In the genomic region with DNA sequence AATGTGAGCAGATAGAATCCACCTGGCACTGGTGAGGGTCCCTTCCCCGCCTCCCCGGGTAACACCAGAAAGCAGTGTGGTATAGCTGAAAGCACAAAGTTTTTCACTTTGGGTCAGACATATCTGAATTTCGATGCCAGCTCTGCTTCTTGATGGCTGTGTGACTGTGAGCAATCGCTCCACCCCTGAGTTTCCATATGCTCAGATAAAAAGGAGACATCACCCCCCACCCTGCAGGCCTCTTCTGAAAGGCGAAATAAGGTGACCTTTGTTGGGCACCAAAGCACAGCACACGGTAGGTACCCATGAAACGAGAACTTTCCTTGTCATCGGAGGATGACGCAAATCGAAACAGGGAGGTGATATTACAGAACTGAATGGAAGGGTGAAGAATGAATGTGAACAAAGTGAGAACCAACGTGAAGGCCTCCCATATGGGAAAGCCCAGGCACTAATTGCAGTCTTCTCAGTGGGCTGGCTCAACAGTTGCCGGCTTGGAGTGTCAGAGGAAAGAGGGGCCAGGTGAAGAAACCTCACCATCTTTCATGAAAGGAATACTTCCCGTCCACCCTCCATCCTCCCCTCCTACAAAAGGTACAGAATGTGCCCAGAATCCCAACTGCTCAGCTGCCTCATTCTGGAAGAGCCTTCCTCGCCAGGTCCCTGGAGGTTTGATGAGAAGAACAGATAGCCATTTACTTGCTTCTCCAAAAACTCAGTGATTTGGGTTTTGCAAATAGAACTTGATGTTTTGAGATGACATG, we compare ENCODE assay signal across 9 cellular contexts.
DNase-seq lines count a peak whose midpoint lies in the region; ATAC-seq, FAIRE-seq and TF ChIP-seq lines count a peak whose summit lies in the region.
"Had no signal": no experiment of that assay in that cellular context is flagged by ENCODE, and none has a peak within 500 bp of the region (broad histone marks: within the 10 kb centered on the region; RNA-seq: fewer than 3 reads in every experiment).

No MANE protein-coding gene starts in this region.

- ATAC-seq in GM18873 (IDR thresholded peaks at IDR 0.05; ENCODE audit: low FRiP score, unreplicated experiment) = peak; percentile 81
- peak; percentile 78 for ATAC-seq in HG02884 (IDR thresholded peaks at IDR 0.05; ENCODE audit: unreplicated experiment)
- no peak for ATAC-seq in pancreas
- ATAC-seq: foreskin keratinocyte had no signal

- TF ChIP-seq CTCF in transverse colon (IDR thresholded peaks at IDR 0.05) = no peak
- no peak for TF ChIP-seq CTCF in pancreas (IDR thresholded peaks at IDR 0.05)

- no peaks in the 10 kb centered on the region for H3K9me3 ChIP-seq in transverse colon
- H3K9me3 ChIP-seq in pancreas = no peaks in the 10 kb centered on the region

- intact Hi-C loops in transverse colon (cut with DNase I; ENCODE audit: low total_unique reads) = no loop called here
- intact Hi-C loops in pancreas (cut with DNase I) = no loop called here

- H3K4me1 ChIP-seq in transverse colon (no peaks in the 10 kb centered on the region), pancreas (no peaks in the 10 kb centered on the region)
- H3K4me1 ChIP-seq: foreskin keratinocyte had no signal

- TF ChIP-seq POLR2A in transverse colon (IDR thresholded peaks at IDR 0.05) = no peak

- peak; percentile 41 to 79 for DNase-seq in activated CD4-positive, alpha-beta T cell treated with anti-CD3 and anti-CD28 coated beads, Interleukin-2, amount 50 U/mL, for 24 hours (ENCODE audit: low read depth in 1 of 2, low spot score in 1 of 2)
- DNase-seq in stimulated activated CD4-positive, alpha-beta T cell treated with anti-CD3 and anti-CD28 coated beads, Interleukin-15, amount 100 ng/mL, for 48 hours (ENCODE audit: low read depth in 2 of 2) = peak; percentile 72 to 80
- DNase-seq in transverse colon (no peak), GDM1 (lab: John Stamatoyannopoulos, UW) (no peak), NCI-H1436 (lab: John Stamatoyannopoulos, UW) (no peak), pancreas (no peak)
- DNase-seq: foreskin keratinocyte had no signal

- in situ Hi-C loops in transverse colon (cut with MboI; ENCODE audit: low pct_ligation_motif_present in 1 of 4, low pct_unique_long_range_greater_than_20kb in 1 of 4, low sequenced_read_pairs in 3 of 4) = no loop called here

- H3K36me3 ChIP-seq in transverse colon (no peaks in the 10 kb centered on the region), pancreas (no peaks in the 10 kb centered on the region)

- 72 to 94% methylated on average over 8 to 14 of the region's 14 CpGs for WGBS in transverse colon (ENCODE audit: low coverage in 1 of 2), 2 donors
- WGBS in pancreas, 2 donors = 87 to 90% methylated on average over 14 of the region's 14 CpGs

- H3K4me3 ChIP-seq in transverse colon (no peak overlapping the region), pancreas (no peak overlapping the region)

- H3K27me3 ChIP-seq in transverse colon = no peaks in the 10 kb centered on the region
- H3K27me3 ChIP-seq in pancreas = no peaks in the 10 kb centered on the region

- H3K27ac ChIP-seq in transverse colon (peak overlapping the region in 1 of 4 donors; percentile 34), pancreas (no peak overlapping the region)
- H3K27ac ChIP-seq: foreskin keratinocyte had no signal

- no peak for TF ChIP-seq EP300 in transverse colon (IDR thresholded peaks at IDR 0.05; ENCODE audit: low read depth)

- FAIRE-seq in pancreas (lab: Jason Lieb, UNC) = no peak

Comparison
In these comparisons a context has a peak if more than half of its experiments do, and no peak if none do; other contexts are left out.
1. ATAC-seq: peak in GM18873 (single experiment) and HG02884 (single experiment); none in pancreas (0 of 4).
2. DNase-seq: peak in activated CD4-positive, alpha-beta T cell treated with anti-CD3 and anti-CD28 coated beads, Interleukin-2, amount 50 U/mL, for 24 hours (2 of 2) and stimulated activated CD4-positive, alpha-beta T cell treated with anti-CD3 and anti-CD28 coated beads, Interleukin-15, amount 100 ng/mL, for 48 hours (2 of 2); none in transverse colon (single experiment), GDM1 (single experiment), NCI-H1436 (single experiment) and pancreas (0 of 6).